In genomic region chr20:39092733-39093410, GRCh38 we compare ENCODE assay signal across 18 cellular contexts.
DNase-seq lines count a peak whose midpoint lies in the region; TF ChIP-seq lines count a peak whose summit lies in the region.
"Had no signal": no experiment of that assay in that cellular context is flagged by ENCODE, and none has a peak within 500 bp of the region (broad histone marks: within the 10 kb centered on the region; RNA-seq: fewer than 3 reads in every experiment).

No MANE protein-coding gene starts in this region.

- H3K4me2 ChIP-seq in H9 (ENCODE audit: insufficient read depth, insufficient read length, low read length) = no peak overlapping the region
- H3K4me2 ChIP-seq in neuronal stem cell (ENCODE audit: insufficient read depth, low read length, poor library complexity, severe bottlenecking) = no peak overlapping the region
- H3K4me2 ChIP-seq: BLaER1 treated with 17β-estradiol and CSF1 and Interleukin-3, amounts not matched to agents 10 nM and 100 nM had no signal

- H3K4ac ChIP-seq in H9 (ENCODE audit: low read depth, low read length) (no peak overlapping the region), neuronal stem cell (ENCODE audit: low read length) (no peak overlapping the region)

- no peak for TF ChIP-seq CTCF in H9 (conservative IDR thresholded peaks at IDR 0.05)
- no peak for TF ChIP-seq CTCF in HEK293 (tag by site-specific recombination; IDR thresholded peaks at IDR 0.05)
- TF ChIP-seq CTCF in GM20000 (IDR thresholded peaks at IDR 0.05; ENCODE audit: extremely low read depth, missing control alignments) = no peak

- no peaks in the 10 kb centered on the region for H3K36me3 ChIP-seq in HEK293 (ENCODE audit: control insufficient read depth in 2 of 2, insufficient read depth in 1 of 2, low read length in 2 of 2)
- no peaks in the 10 kb centered on the region for H3K36me3 ChIP-seq in neuronal stem cell (replicated peaks in 1 of 2; ENCODE audit: control insufficient read depth in 2 of 2, insufficient read depth in 2 of 2, low read length in 2 of 2)
- H3K36me3 ChIP-seq: BLaER1 treated with 17β-estradiol and CSF1 and Interleukin-3, amounts not matched to agents 10 nM and 100 nM had no signal

- no peak overlapping the region for H3K56ac ChIP-seq in H9 (ENCODE audit: insufficient read length, low read depth, low read length)

- no peak overlapping the region for H3K18ac ChIP-seq in H9 (ENCODE audit: insufficient read length, low read depth, low read length)
- H3K18ac ChIP-seq in neuronal stem cell (ENCODE audit: low read length) = no peak overlapping the region

- no peak overlapping the region for H3K9ac ChIP-seq in H9 (ENCODE audit: extremely low read depth, insufficient read length, low read length)
- peak overlapping the region; percentile 7 for H3K9ac ChIP-seq in neuronal stem cell (ENCODE audit: low read depth, low read length, poor library complexity)
- H3K9ac ChIP-seq: BLaER1 treated with 17β-estradiol and CSF1 and Interleukin-3, amounts not matched to agents 10 nM and 100 nM had no signal

- H3K9me3 ChIP-seq in H9 (ENCODE audit: control insufficient read depth, low read depth, low read length) (no peaks in the 10 kb centered on the region), HEK293 (ENCODE audit: control insufficient read depth, insufficient read depth, low read depth, low read length) (no peaks in the 10 kb centered on the region), neuronal stem cell (replicated peaks in 1 of 2; ENCODE audit: control insufficient read depth in 2 of 2, insufficient read depth in 1 of 2, low read depth in 1 of 2, low read length in 2 of 2) (no peaks in the 10 kb centered on the region)
- H3K9me3 ChIP-seq: BLaER1 treated with 17β-estradiol and CSF1 and Interleukin-3, amounts not matched to agents 10 nM and 100 nM had no signal

- H2AK5ac ChIP-seq in H9 (ENCODE audit: insufficient read length, low read length) (no peak overlapping the region), neuronal stem cell (ENCODE audit: low read depth, low read length) (no peak overlapping the region)

- CTCF ChIA-PET in HEK293 (lab: Yijun Ruan, JAX) = interaction anchor here (0.6 to 3.9 kb wide), 4 partner anchors 11 to 233 kb away, joined by 3 to 14 read pairs (median 5); no protein-coding TSS in a partner anchor

- H2AFZ ChIP-seq in H9 (ENCODE audit: low read length) = no peak overlapping the region
- no peak overlapping the region for H2AFZ ChIP-seq in neuronal stem cell (ENCODE audit: low read length)

- H3K14ac ChIP-seq in H9 (ENCODE audit: insufficient read depth, low read length) = 0 out of 2 replicates have a peak overlapping the region, but pooled peaks have one; percentile 9
- no peak overlapping the region for H3K14ac ChIP-seq in neuronal stem cell (ENCODE audit: low read length)

- no peak overlapping the region for H4K5ac ChIP-seq in H9 (ENCODE audit: insufficient read length, low read depth, low read length)

- no peaks in the 10 kb centered on the region for H4K20me1 ChIP-seq in H9 (ENCODE audit: control insufficient read depth, insufficient read depth, insufficient read length)
- H4K20me1 ChIP-seq: BLaER1 treated with 17β-estradiol and CSF1 and Interleukin-3, amounts not matched to agents 10 nM and 100 nM had no signal

- H2BK15ac ChIP-seq in H9 (ENCODE audit: low read depth, low read length) = no peak overlapping the region
- H2BK15ac ChIP-seq in neuronal stem cell (ENCODE audit: low read length) = no peak overlapping the region

- no peak overlapping the region for H4K8ac ChIP-seq in H9 (replicated peaks; ENCODE audit: insufficient read length, low read depth, low read length)
- no peak overlapping the region for H4K8ac ChIP-seq in neuronal stem cell (ENCODE audit: low read depth, low read length)

- no peak overlapping the region for H3K4me3 Mint-ChIP-seq in H9
- H3K4me3 Mint-ChIP-seq: B cell; CD4-positive, alpha-beta T cell; CD8-positive, alpha-beta T cell had no signal

- peaks cover 13% of the 10 kb centered on the region for H3K27me3 Mint-ChIP-seq in H9 (ENCODE audit: low read depth)

- H2BK12ac ChIP-seq in H9 (ENCODE audit: insufficient read length, low read depth, low read length) = no peak overlapping the region
- no peak overlapping the region for H2BK12ac ChIP-seq in neuronal stem cell (ENCODE audit: low read length)

- no peaks in the 10 kb centered on the region for H3K79me1 ChIP-seq in H9 (ENCODE audit: insufficient read depth, low read depth, low read length, poor library complexity, severe bottlenecking)
- H3K79me1 ChIP-seq in neuronal stem cell (ENCODE audit: low read depth, low read length) = no peaks in the 10 kb centered on the region

- peaks cover 12 to 14% of the 10 kb centered on the region in 2 experiments for H3K9me3 Mint-ChIP-seq in H9
- H3K9me3 Mint-ChIP-seq: CD4-positive, alpha-beta T cell; CD8-positive, alpha-beta T cell had no signal

- no peaks in the 10 kb centered on the region for H3K4me1 ChIP-seq in H9 (ENCODE audit: insufficient read depth, low read length)
- no peaks in the 10 kb centered on the region for H3K4me1 ChIP-seq in HEK293 (ENCODE audit: control insufficient read depth, insufficient read depth, low read length)
- H3K4me1 ChIP-seq in neuronal stem cell (ENCODE audit: control insufficient read depth in 2 of 2, insufficient read depth in 1 of 2, low read depth in 1 of 2, low read length in 2 of 2) = peaks cover 0 to 14% of the 10 kb centered on the region in 2 donors
- H3K4me1 ChIP-seq: Caco-2 had no signal

- no CpG with 5 or more reads among the region's 3 CpGs for WGBS in H9 (ENCODE audit: extremely low coverage, insufficient read length, low lambda C conversion rate)
- no CpG with 5 or more reads among the region's 3 CpGs for WGBS in neuronal stem cell (ENCODE audit: extremely low coverage in 2 of 2, insufficient read length in 2 of 2, insufficient replicate concordance in 1 of 2), 2 donors

- peaks cover 11 to 19% of the 10 kb centered on the region in 2 experiments for H3K4me1 Mint-ChIP-seq in H9
- H3K4me1 Mint-ChIP-seq: B cell had no signal

- in situ Hi-C loops in ACHN (cut with HindIII; ENCODE audit: low pct_ligation_motif_present, low pct_unique_long_range_greater_than_20kb, low sequenced_read_pairs) = no loop called here

- no peak for DNase-seq in H9
- DNase-seq in NCI-H82 treated with DMSO at 0.1 percent for 48 hours (lab: John Stamatoyannopoulos, UW; ENCODE audit: unreplicated experiment) = peak; percentile 51
- DNase-seq in neuronal stem cell (ENCODE audit: low spot score) = no peak
- no peak for DNase-seq in ACHN
- no peak for DNase-seq in middle frontal gyrus (ENCODE audit: extremely low spot score, low spot score)
- no peak for DNase-seq in GM20000 (ENCODE audit: low spot score)
- DNase-seq: 8988T; AML-193; Caco-2; Calu3; CD4-positive, alpha-beta T cell; CD8-positive, alpha-beta T cell; DMS79 treated with DMSO at 0.1 percent for 48 hours had no signal

- no peak overlapping the region for H3K27ac ChIP-seq in H9 (ENCODE audit: insufficient read length, low read depth, low read length)
- H3K27ac ChIP-seq in HEK293 (ENCODE audit: extremely low read depth, low read depth, low read length) = no peak overlapping the region
- H3K27ac ChIP-seq in neuronal stem cell (replicated peaks; ENCODE audit: low read length) = no peak overlapping the region
- H3K27ac ChIP-seq: BLaER1 treated with 17β-estradiol and CSF1 and Interleukin-3, amounts not matched to agents 10 nM and 100 nM; C4-2B had no signal

- H3K36me3 Mint-ChIP-seq in H9 (ENCODE audit: insufficient read depth in 1 of 3, low read depth in 3 of 3) = peaks cover 5 to 12% (median 5%) of the 10 kb centered on the region in 3 experiments
- H3K36me3 Mint-ChIP-seq: CD8-positive, alpha-beta T cell had no signal

- H3T11ph ChIP-seq in H9 (ENCODE audit: low read length) = no peak overlapping the region

- no peak overlapping the region for H2BK20ac ChIP-seq in H9 (ENCODE audit: low read depth, low read length, poor library complexity, severe bottlenecking)

- POLR2A ChIA-PET in HEK293 (lab: Yijun Ruan, JAX) = no interaction called here

- H3K23ac ChIP-seq in H9 (ENCODE audit: insufficient read length, low read depth, low read length) (no peak overlapping the region), neuronal stem cell (ENCODE audit: low read depth, low read length, poor library complexity) (no peak overlapping the region)

- no peaks in the 10 kb centered on the region for H3K79me2 ChIP-seq in H9 (ENCODE audit: insufficient read depth, low read length)

- H3K23me2 ChIP-seq in H9 (ENCODE audit: insufficient read length, low read depth, low read length, poor library complexity, severe bottlenecking) = no peaks in the 10 kb centered on the region

- no peak overlapping the region for H3K27ac Mint-ChIP-seq in H9
- H3K27ac Mint-ChIP-seq: B cell; CD4-positive, alpha-beta T cell; CD8-positive, alpha-beta T cell had no signal

- no peaks in the 10 kb centered on the region for H3K27me3 ChIP-seq in H9 (ENCODE audit: insufficient read depth, low read length)
- no peaks in the 10 kb centered on the region for H3K27me3 ChIP-seq in neuronal stem cell (ENCODE audit: control insufficient read depth in 3 of 3, insufficient read depth in 3 of 3, low read depth in 1 of 3, low read length in 3 of 3)
- H3K27me3 ChIP-seq: BLaER1 treated with 17β-estradiol and CSF1 and Interleukin-3, amounts not matched to agents 10 nM and 100 nM had no signal

- H2BK120ac ChIP-seq in H9 (ENCODE audit: low read depth, low read length, poor library complexity, severe bottlenecking) (no peak overlapping the region), neuronal stem cell (ENCODE audit: low read depth, low read length) (no peak overlapping the region)

- no peak overlapping the region for H3K4me3 ChIP-seq in HEK293 (ENCODE audit: low read depth, low read length)
- no peak overlapping the region for H3K4me3 ChIP-seq in neuronal stem cell (ENCODE audit: low read length in 2 of 2)
- H3K4me3 ChIP-seq: BLaER1 treated with 17β-estradiol and CSF1 and Interleukin-3, amounts not matched to agents 10 nM and 100 nM; GM12878 had no signal

- H4K91ac ChIP-seq in H9 (ENCODE audit: insufficient read length, low read depth, low read length) (no peak overlapping the region), neuronal stem cell (ENCODE audit: low read depth, low read length, poor library complexity) (no peak overlapping the region)

- H2BK5ac ChIP-seq in H9 (ENCODE audit: insufficient read length, low read length) (no peak overlapping the region), neuronal stem cell (ENCODE audit: low read length) (no peak overlapping the region)
